In the genomic region with DNA sequence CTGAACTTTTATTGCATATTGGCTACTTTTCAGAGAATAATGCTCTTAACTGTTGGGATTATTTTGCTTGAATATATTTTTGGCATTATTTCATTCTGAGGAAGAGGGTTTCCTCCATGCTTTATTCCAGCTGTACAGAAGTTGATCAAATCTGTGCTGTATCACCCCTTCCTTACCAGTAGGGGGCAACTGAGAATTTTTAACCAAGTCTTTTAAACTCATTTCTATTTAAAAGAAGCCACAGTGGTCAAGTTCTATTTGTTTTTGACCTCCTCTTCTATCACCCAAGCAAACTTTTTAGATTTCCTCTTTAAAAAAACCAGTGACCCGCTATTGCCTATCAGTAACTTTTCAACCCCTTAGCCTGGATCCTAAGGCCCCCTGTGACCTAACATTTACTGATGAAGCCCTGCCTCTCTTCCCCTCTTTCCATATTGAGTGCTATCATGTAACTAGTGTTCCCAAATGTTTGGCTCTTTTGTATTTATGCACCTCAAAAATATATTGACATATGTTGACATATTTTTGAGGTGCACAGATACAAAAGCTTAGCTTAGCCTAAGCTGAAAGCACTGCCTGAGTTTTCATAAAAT, we compare ENCODE assay signal across 8 cellular contexts.
DNase-seq lines count a peak whose midpoint lies in the region; ATAC-seq and TF ChIP-seq lines count a peak whose summit lies in the region.

No MANE protein-coding gene starts in this region.

- H3K4me1 ChIP-seq in DOHH2 (ENCODE audit: control insufficient read depth, low read length) (no peaks in the 10 kb centered on the region), lung (ENCODE audit: control insufficient read depth in 2 of 2, insufficient read depth in 2 of 2, low read length in 2 of 2) (no peaks in the 10 kb centered on the region)

- intact Hi-C loops in activated CD4-positive, alpha-beta memory T cell treated with anti-CD3 and anti-CD28 coated beads for 36 hours (cut with micrococcal nuclease): loop anchor here (1.0 to 2.0 kb wide), 2 partner anchors 51 to 149 kb away; no protein-coding TSS in a partner anchor

- no peaks in the 10 kb centered on the region for H3F3A ChIP-seq in DOHH2 (ENCODE audit: control insufficient read depth, insufficient read depth)

- H3K27me3 ChIP-seq in DOHH2 (ENCODE audit: control insufficient read depth, low read length): no peaks in the 10 kb centered on the region
- H3K27me3 ChIP-seq in lung (ENCODE audit: control insufficient read depth, insufficient read depth): no peaks in the 10 kb centered on the region

- CTCF ChIA-PET in activated CD4-positive, alpha-beta memory T cell treated with anti-CD3 and anti-CD28 coated beads for 36 hours (lab: Charles Lee): interaction anchor here (0.6 to 2.5 kb wide), 19 partner anchors 7 to 884 kb away, joined by 3 to 23 read pairs (median 4); no protein-coding TSS in a partner anchor

- no peak overlapping the region for H3K27ac Mint-ChIP-seq in activated CD4-positive, alpha-beta memory T cell treated with anti-CD3 and anti-CD28 coated beads for 36 hours

- H3K27ac ChIP-seq in DOHH2 (ENCODE audit: low read depth, low read length) (no peak overlapping the region), lung (ENCODE audit: low read depth in 1 of 2, low read length in 1 of 2) (no peak overlapping the region)

- WGBS in lung, 2 donors: 9 to 13% methylated on average over 1 of the region's 1 CpG

- TF ChIP-seq CTCF in DOHH2 (IDR thresholded peaks at IDR 0.05; ENCODE audit: low read depth, low read length, poor library complexity, severe bottlenecking) (peak; percentile 86), LNCAP (IDR thresholded peaks at IDR 0.05) (peak; percentile 79), astrocyte of the cerebellum (IDR thresholded peaks at IDR 0.05; ENCODE audit: low read depth, low read length, missing control alignments) (peak; percentile 58), lung (IDR thresholded peaks at IDR 0.05; ENCODE audit: control extremely low read depth, extremely low read depth) (peak; percentile 22)

- in situ Hi-C loops in astrocyte of the cerebellum (cut with HindIII; ENCODE audit: low sequenced_read_pairs): no loop called here

- H3K4me1 Mint-ChIP-seq in activated CD4-positive, alpha-beta memory T cell treated with anti-CD3 and anti-CD28 coated beads for 36 hours (ENCODE audit: low read depth): no peaks in the 10 kb centered on the region

- H3K4me3 Mint-ChIP-seq in activated CD4-positive, alpha-beta memory T cell treated with anti-CD3 and anti-CD28 coated beads for 36 hours: no peak overlapping the region

- no peak for DNase-seq in astrocyte of the cerebellum (ENCODE audit: low read depth)
- no peak for DNase-seq in lung (ENCODE audit: low spot score)
- DNase-seq in activated CD4-positive, alpha-beta memory T cell treated with anti-CD3 and anti-CD28 coated beads for 36 hours: no peak
- DNase-seq in T-helper 9 cell: no peak
- no peak for DNase-seq in NK-92 treated with Interleukin-12 subunit alpha and Interleukin-12 subunit beta, amount 100 ng/mL, for 24 hours (lab: John Stamatoyannopoulos, UW)

- ATAC-seq in GM21390 (IDR thresholded peaks at IDR 0.05; ENCODE audit: unreplicated experiment) (peak; percentile 82), lung (ENCODE audit: insufficient read depth, low FRiP score) (no peak)

- H3K9me3 ChIP-seq in DOHH2 (ENCODE audit: control insufficient read depth, insufficient read depth, low read length) (no peaks in the 10 kb centered on the region), lung (ENCODE audit: control insufficient read depth in 2 of 2, insufficient read depth in 1 of 2, low read length in 1 of 2) (no peaks in the 10 kb centered on the region)

- no peak overlapping the region for H3K4me2 ChIP-seq in DOHH2 (ENCODE audit: low read length)

- H3K9me3 Mint-ChIP-seq in activated CD4-positive, alpha-beta memory T cell treated with anti-CD3 and anti-CD28 coated beads for 36 hours: no peaks in the 10 kb centered on the region

- H3K36me3 Mint-ChIP-seq in activated CD4-positive, alpha-beta memory T cell treated with anti-CD3 and anti-CD28 coated beads for 36 hours: no peaks in the 10 kb centered on the region

- no peaks in the 10 kb centered on the region for H3K36me3 ChIP-seq in DOHH2 (ENCODE audit: control insufficient read depth, low read length)
- no peaks in the 10 kb centered on the region for H3K36me3 ChIP-seq in lung (ENCODE audit: control insufficient read depth in 2 of 2, insufficient read depth in 2 of 2, low read length in 2 of 2)

- H3K27me3 Mint-ChIP-seq in activated CD4-positive, alpha-beta memory T cell treated with anti-CD3 and anti-CD28 coated beads for 36 hours: peaks cover 3% of the 10 kb centered on the region

- POLR2A ChIA-PET in activated CD4-positive, alpha-beta memory T cell treated with anti-CD3 and anti-CD28 coated beads for 36 hours (lab: Charles Lee): no interaction called here

- H3K79me2 ChIP-seq in DOHH2 (ENCODE audit: control insufficient read depth, low read length): no peaks in the 10 kb centered on the region

- H3K4me3 ChIP-seq in DOHH2 (ENCODE audit: low read length) (no peak overlapping the region), astrocyte of the cerebellum (ENCODE audit: low read depth, low read length) (no peak overlapping the region), lung (no peak overlapping the region)

- no peaks in the 10 kb centered on the region for H4K20me1 ChIP-seq in DOHH2 (ENCODE audit: control insufficient read depth, insufficient read depth, low read depth, low read length)

- H3K9me2 ChIP-seq in DOHH2 (replicated peaks; ENCODE audit: control insufficient read depth, low read length): no peaks in the 10 kb centered on the region

Comparison
In these comparisons a context has a peak if more than half of its experiments do, and no peak if none do; other contexts are left out.
1. CTCF ChIP-seq: peak in every context shown above with its lines; median percentile 86 in DOHH2; 79 in LNCAP; 58 in astrocyte of the cerebellum; 22 in lung.